In the genomic region with DNA sequence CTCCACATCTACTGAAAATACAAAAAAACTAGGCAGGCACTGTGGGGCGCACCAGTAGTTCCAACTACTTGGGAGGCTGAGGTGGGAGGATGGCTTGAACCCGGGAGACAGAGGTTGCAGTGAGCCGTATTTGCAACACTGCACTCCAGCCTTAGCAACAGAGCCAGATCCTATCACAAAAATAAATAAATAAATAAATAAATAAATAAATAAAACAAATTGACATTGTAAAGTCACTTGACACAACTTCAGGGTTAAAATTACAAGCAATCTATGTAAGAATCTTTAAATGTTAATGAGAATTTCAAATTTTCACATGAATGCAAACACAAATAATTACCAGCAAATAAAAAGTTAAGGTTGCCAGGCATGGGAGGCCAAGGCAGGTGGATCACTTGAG, we compare ENCODE assay signal across 25 cellular contexts.
"Had no signal": no experiment of that assay in that cellular context is flagged by ENCODE, and none has a peak within 500 bp of the region (broad histone marks: within the 10 kb centered on the region; RNA-seq: fewer than 3 reads in every experiment).

No MANE protein-coding gene starts in this region.

- H3K27me3 Mint-ChIP-seq: naive thymus-derived CD4-positive, alpha-beta T cell; natural killer cell treated with Interleukin-12 subunit alpha and Interleukin-12 subunit beta and Interleukin-15 and Interleukin-18, amount 100 ng/mL, for 72 hours; progenitor cell of endocrine pancreas; stimulated activated naive CD8-positive, alpha-beta T cell treated with anti-CD3 and anti-CD28 coated beads, Interleukin-15, Interleukin-2, amounts not matched to agents 100 ng/mL and 50 ng/mL, for 24 hours; type B pancreatic cell had no signal

- H3K27me3 ChIP-seq: ovary, right atrium auricular region, suprapubic skin, tibial artery, uterus had no signal

- H3K4me3 Mint-ChIP-seq: mesothelial cell of epicardium; natural killer cell treated with Interleukin-12 subunit alpha and Interleukin-12 subunit beta and Interleukin-15 and Interleukin-18, amount 100 ng/mL, for 72 hours; stimulated activated naive CD8-positive, alpha-beta T cell treated with anti-CD3 and anti-CD28 coated beads, Interleukin-15, Interleukin-2, amounts not matched to agents 100 ng/mL and 50 ng/mL, for 24 hours; type B pancreatic cell had no signal

- H3K4me3 ChIP-seq: left ventricle myocardium inferior, lower lobe of right lung, mucosa of descending colon, ovary, right atrium auricular region, skin epidermis, suprapubic skin, thoracic aorta, tibial artery, uterus had no signal

- H3K4me1 ChIP-seq: right atrium auricular region had no signal

- H3K36me3 Mint-ChIP-seq: natural killer cell treated with Interleukin-12 subunit alpha and Interleukin-12 subunit beta and Interleukin-15 and Interleukin-18, amount 100 ng/mL, for 72 hours had no signal

- H3K9me3 Mint-ChIP-seq: mesothelial cell of epicardium; natural killer cell treated with Interleukin-12 subunit alpha and Interleukin-12 subunit beta and Interleukin-15 and Interleukin-18, amount 100 ng/mL, for 72 hours; stimulated activated naive CD8-positive, alpha-beta T cell treated with anti-CD3 and anti-CD28 coated beads, Interleukin-15, Interleukin-2, amounts not matched to agents 100 ng/mL and 50 ng/mL, for 24 hours; type B pancreatic cell had no signal

- ATAC-seq: lower lobe of right lung; mucosa of descending colon; naive thymus-derived CD4-positive, alpha-beta T cell; natural killer cell treated with Interleukin-12 subunit alpha and Interleukin-12 subunit beta and Interleukin-15 and Interleukin-18, amount 100 ng/mL, for 72 hours; sciatic nerve had no signal

- H3K27ac Mint-ChIP-seq: mesothelial cell of epicardium; natural killer cell treated with Interleukin-12 subunit alpha and Interleukin-12 subunit beta and Interleukin-15 and Interleukin-18, amount 100 ng/mL, for 72 hours; progenitor cell of endocrine pancreas; stimulated activated naive CD8-positive, alpha-beta T cell treated with anti-CD3 and anti-CD28 coated beads, Interleukin-15, Interleukin-2, amounts not matched to agents 100 ng/mL and 50 ng/mL, for 24 hours; type B pancreatic cell had no signal

- H3K9me3 ChIP-seq: left ventricle myocardium inferior, lower lobe of right lung, mucosa of descending colon, ovary, right atrium auricular region, suprapubic skin, thoracic aorta, tibial artery, uterus had no signal

- H3K27ac ChIP-seq: left ventricle myocardium inferior, lower lobe of right lung, ovary, right atrium auricular region, skin epidermis, suprapubic skin, thoracic aorta, tibial artery, uterus had no signal

- H3K36me3 ChIP-seq: left ventricle myocardium inferior, lower lobe of right lung, ovary, right atrium auricular region, thoracic aorta, tibial artery, uterus had no signal

- DNase-seq: hypothalamus; islet precursor cell; left ventricle myocardium inferior; lower lobe of right lung; mesenchymal stem cell; mucosa of descending colon; naive thymus-derived CD4-positive, alpha-beta T cell; ovary; stimulated activated CD4-positive, alpha-beta T cell treated with anti-CD3 and anti-CD28 coated beads, Interleukin-12 subunit alpha, Interleukin-12 subunit beta, amount 100 ng/mL, for 4 hours; stimulated activated CD4-positive, alpha-beta T cell treated with anti-CD3 and anti-CD28 coated beads, Interleukin-15, amount 100 ng/mL, for 24 hours; stimulated activated CD4-positive, alpha-beta T cell treated with anti-CD3 and anti-CD28 coated beads, Interleukin-2, amount 100 ng/mL, for 24 hours; stimulated activated CD4-positive, alpha-beta T cell treated with anti-CD3 and anti-CD28 coated beads, Interleukin-4, amount 100 ng/mL, for 1 hour; stimulated activated naive CD4-positive, alpha-beta T cell; tibial artery; uterus had no signal
